ENCODE assay signal across 16 cellular contexts in the genomic region with DNA sequence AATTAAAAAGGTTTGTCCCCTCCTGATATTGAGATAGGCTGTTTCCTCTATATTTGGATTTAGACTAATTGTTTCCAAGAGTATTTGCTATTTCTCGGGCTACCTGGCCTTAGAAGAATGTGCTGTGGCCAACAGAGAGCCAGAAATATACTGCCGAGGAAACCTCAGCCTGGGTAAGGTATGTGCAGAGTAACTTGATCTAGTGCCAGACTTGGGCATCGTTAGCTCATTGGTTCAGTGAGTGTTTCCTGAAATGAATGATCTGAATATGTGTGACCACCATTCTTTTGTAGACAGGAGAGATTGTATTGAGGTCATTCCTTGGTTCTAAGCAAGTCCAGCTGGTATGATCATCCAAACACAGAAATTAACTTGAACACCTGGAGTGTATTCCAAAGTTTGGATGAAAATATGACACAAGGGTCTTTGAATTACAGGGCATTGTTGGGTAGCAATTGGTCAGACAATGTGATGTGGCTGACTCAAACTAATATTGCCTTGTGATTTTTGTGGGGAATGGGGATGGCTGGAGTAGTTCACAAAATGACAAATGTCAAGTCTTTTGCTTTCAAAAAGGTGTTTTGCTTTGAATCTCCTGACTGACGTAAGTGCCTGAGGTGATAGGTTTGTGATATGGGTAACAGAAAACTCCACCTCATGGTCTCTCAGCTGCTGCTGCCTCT.
DNase-seq lines count a peak whose midpoint lies in the region; ATAC-seq, FAIRE-seq and TF ChIP-seq lines count a peak whose summit lies in the region.
"Had no signal": no experiment of that assay in that cellular context is flagged by ENCODE, and none has a peak within 500 bp of the region (broad histone marks: within the 10 kb centered on the region; RNA-seq: fewer than 3 reads in every experiment).

No MANE protein-coding gene starts in this region.

- SMC1A ChIA-PET in GM12878 (lab: Charles Lee; ENCODE audit: uncharacterized antibody, unreplicated experiment), result interaction anchor here (1.1 kb wide), 1 partner anchor 14 kb away, joined by 3 read pairs; no protein-coding TSS in a partner anchor

- no peak for TF ChIP-seq EP300 in GM12878 (IDR thresholded peaks at IDR 0.05; ENCODE audit: borderline replicate concordance in 1 of 2, control insufficient read depth in 1 of 2, low read depth in 2 of 2, low read length in 2 of 2)

- TF ChIP-seq CTCF in natural killer cell (IDR thresholded peaks at IDR 0.05), result no peak
- TF ChIP-seq CTCF in GM12878 (IDR thresholded peaks at IDR 0.05 in 2 of 3, conservative IDR thresholded peaks at IDR 0.05 in 1 of 3; ENCODE audit: control insufficient read depth in 2 of 3, extremely low read depth in 1 of 3, insufficient read depth in 1 of 3, low read depth in 3 of 3, low read length in 3 of 3), result no peak
- TF ChIP-seq CTCF in WTC11 (IDR thresholded peaks at IDR 0.05), result no peak
- TF ChIP-seq CTCF in coronary artery (IDR thresholded peaks at IDR 0.05), result no peak

- no peak overlapping the region for H2AFZ ChIP-seq in GM12878 (ENCODE audit: control insufficient read depth, low read depth, low read length)

- no peak for TF ChIP-seq POLR2A in GM12878 (IDR thresholded peaks at IDR 0.05; ENCODE audit: low read depth, low read length)

- H3K27ac Mint-ChIP-seq in natural killer cell treated with Interleukin-12 subunit alpha and Interleukin-12 subunit beta and Interleukin-15 and Interleukin-18, amount 100 ng/mL, for 72 hours, result no peak overlapping the region
- H3K27ac Mint-ChIP-seq in natural killer cell (no peak overlapping the region), WTC11 (no peak overlapping the region)
- H3K27ac Mint-ChIP-seq: CD4-positive, CD25-positive, alpha-beta regulatory T cell had no signal

- H3K36me3 Mint-ChIP-seq in natural killer cell treated with Interleukin-12 subunit alpha and Interleukin-12 subunit beta and Interleukin-15 and Interleukin-18, amount 100 ng/mL, for 72 hours, result no peaks in the 10 kb centered on the region
- no peaks in the 10 kb centered on the region for H3K36me3 Mint-ChIP-seq in natural killer cell
- H3K36me3 Mint-ChIP-seq in WTC11, result no peaks in the 10 kb centered on the region
- H3K36me3 Mint-ChIP-seq: CD4-positive, CD25-positive, alpha-beta regulatory T cell had no signal

- H3K27me3 Mint-ChIP-seq in natural killer cell treated with Interleukin-12 subunit alpha and Interleukin-12 subunit beta and Interleukin-15 and Interleukin-18, amount 100 ng/mL, for 72 hours, result no peaks in the 10 kb centered on the region
- H3K27me3 Mint-ChIP-seq in natural killer cell (ENCODE audit: low read depth in 2 of 2) (no peaks in the 10 kb centered on the region), WTC11 (ENCODE audit: low read depth) (peaks cover 11% of the 10 kb centered on the region; the same call in 1 of the 2 replicates)

- RAD21 ChIA-PET in GM12878 (lab: Charles Lee; ENCODE audit: unreplicated experiment), result no interaction called here

- H3K4me1 Mint-ChIP-seq in natural killer cell treated with Interleukin-12 subunit alpha and Interleukin-12 subunit beta and Interleukin-15 and Interleukin-18, amount 100 ng/mL, for 72 hours (ENCODE audit: low read depth in 2 of 2), result peaks cover 10 to 12% of the 10 kb centered on the region in 2 donors
- no peaks in the 10 kb centered on the region for H3K4me1 Mint-ChIP-seq in natural killer cell
- no peaks in the 10 kb centered on the region for H3K4me1 Mint-ChIP-seq in WTC11
- H3K4me1 Mint-ChIP-seq: CD4-positive, CD25-positive, alpha-beta regulatory T cell had no signal

- no peak overlapping the region for H3K9ac ChIP-seq in GM12878 (ENCODE audit: control insufficient read depth, insufficient read depth, low read length)
- H3K9ac ChIP-seq: BLaER1 had no signal

- H3K9me3 Mint-ChIP-seq in natural killer cell treated with Interleukin-12 subunit alpha and Interleukin-12 subunit beta and Interleukin-15 and Interleukin-18, amount 100 ng/mL, for 72 hours, result no peaks in the 10 kb centered on the region
- H3K9me3 Mint-ChIP-seq in natural killer cell (no peaks in the 10 kb centered on the region), WTC11 (0 out of 2 replicates have a peak, but pooled peaks cover 3% of the 10 kb centered on the region)

- H3K4me2 ChIP-seq in GM12878 (ENCODE audit: control insufficient read depth, insufficient read depth), result no peak overlapping the region
- H3K4me2 ChIP-seq: BLaER1 had no signal

- H3K4me3 ChIP-seq in GM12878, result no peak overlapping the region
- H3K4me3 ChIP-seq in coronary artery, result no peak overlapping the region
- H3K4me3 ChIP-seq: BLaER1 had no signal

- H3K27ac ChIP-seq in GM12878 (ENCODE audit: control insufficient read depth, insufficient read depth) (no peak overlapping the region), coronary artery (no peak overlapping the region)
- H3K27ac ChIP-seq: BLaER1, HL-60 had no signal

- CTCF ChIA-PET in GM12878 (lab: Yijun Ruan, JAX), result interaction anchor here (1.4 kb wide), 1 partner anchor 31 kb away, joined by 3 read pairs; no protein-coding TSS in a partner anchor
- CTCF ChIA-PET in WTC11 (lab: Charles Lee), result no interaction called here

- in situ Hi-C loops in GM12878 (cut with MboI), result no loop called here

- DNase-seq in natural killer cell treated with Interleukin-12 subunit alpha and Interleukin-12 subunit beta and Interleukin-15 and Interleukin-18, amount 100 ng/mL, for 72 hours (ENCODE audit: low spot score), result no peak
- no peak for DNase-seq in natural killer cell
- DNase-seq in GM12878 (ENCODE audit: low read depth, low spot score), result no peak
- no peak for DNase-seq in WTC11 (ENCODE audit: low spot score)
- no peak for DNase-seq in coronary artery (ENCODE audit: low spot score)
- DNase-seq in HK-2 (ENCODE audit: unreplicated experiment), result no peak
- DNase-seq: 8988T; AML-193; CD4-positive, CD25-positive, alpha-beta regulatory T cell; DMS53; GF-D8 had no signal

- WGBS in GM12878 (ENCODE audit: insufficient coverage, insufficient replicate concordance, low lambda C conversion rate, missing lambda C conversion rate), result 14% methylated on average over 4 of the region's 4 CpGs

- ATAC-seq in natural killer cell treated with Interleukin-12 subunit alpha and Interleukin-12 subunit beta and Interleukin-15 and Interleukin-18, amount 100 ng/mL, for 72 hours, result peak; percentile 58 to 70
- no peak for ATAC-seq in natural killer cell
- peak; percentile 39 for ATAC-seq in HG02588 (IDR thresholded peaks at IDR 0.05; ENCODE audit: unreplicated experiment)
- peak; percentile 63 for ATAC-seq in GM12878
- ATAC-seq in WTC11, result no peak
- ATAC-seq: HCT116 had no signal

- POLR2A ChIA-PET in GM12878 (lab: Charles Lee) (no interaction called here), WTC11 (lab: Charles Lee) (no interaction called here)

- H3K27me3 ChIP-seq in GM12878 (replicated peaks in 1 of 2; ENCODE audit: control insufficient read depth in 2 of 2, insufficient read depth in 2 of 2, low read length in 1 of 2), result no peaks in the 10 kb centered on the region
- H3K27me3 ChIP-seq: BLaER1 had no signal

- no peaks in the 10 kb centered on the region for H3K9me3 ChIP-seq in GM12878 (replicated peaks; ENCODE audit: control insufficient read depth, insufficient read depth, low read length)
- H3K9me3 ChIP-seq: BLaER1 had no signal

- no peak for FAIRE-seq in GM12878 (lab: Jason Lieb, UNC)
- FAIRE-seq: GM19239 had no signal

- no peaks in the 10 kb centered on the region for H3K79me2 ChIP-seq in GM12878 (ENCODE audit: control insufficient read depth, insufficient read depth, low read length)

- intact Hi-C loops in natural killer cell (cut with micrococcal nuclease), result no loop called here
- intact Hi-C loops in GM12878 (cut with micrococcal nuclease; ENCODE audit: unreplicated experiment), result no loop called here

- no peak for TF ChIP-seq RAD21 in GM12878 (IDR thresholded peaks at IDR 0.05; ENCODE audit: insufficient read depth, low read depth, low read length)

- no peaks in the 10 kb centered on the region for H4K20me1 ChIP-seq in GM12878 (ENCODE audit: control insufficient read depth, insufficient read depth)
- H4K20me1 ChIP-seq: BLaER1 had no signal

- no TSS peak for BruUV-seq in GM12878 (replicated peaks; lab: Mats Ljungman, UMichigan)

- H3K4me1 ChIP-seq in GM12878 (ENCODE audit: control insufficient read depth, insufficient read depth, low read length), result no peaks in the 10 kb centered on the region
- H3K4me1 ChIP-seq: BLaER1 had no signal

- no peaks in the 10 kb centered on the region for H3K36me3 ChIP-seq in GM12878 (ENCODE audit: control insufficient read depth in 2 of 2, insufficient read depth in 2 of 2, low read length in 1 of 2)
- H3K36me3 ChIP-seq: BLaER1 had no signal

- no peak overlapping the region for H3K4me3 Mint-ChIP-seq in natural killer cell treated with Interleukin-12 subunit alpha and Interleukin-12 subunit beta and Interleukin-15 and Interleukin-18, amount 100 ng/mL, for 72 hours
- no peak overlapping the region for H3K4me3 Mint-ChIP-seq in natural killer cell
- no peak overlapping the region for H3K4me3 Mint-ChIP-seq in WTC11
- H3K4me3 Mint-ChIP-seq: CD4-positive, CD25-positive, alpha-beta regulatory T cell had no signal

TF ChIP-seq in GM12878, 131 proteins besides CTCF, POLR2A, EP300 and RAD21 (continues in another document):
- TF ChIP-seq RFX5 (IDR thresholded peaks at IDR 0.05; ENCODE audit: low read depth, low read length) (no peak), IKZF1 (conservative IDR thresholded peaks at IDR 0.05) (0 out of 2 replicates have a peak, but pooled peaks have one; percentile 14), EGR1 (IDR thresholded peaks at IDR 0.05; ENCODE audit: borderline replicate concordance in 1 of 2, low read depth in 2 of 2, low read length in 2 of 2) (no peak), BACH1 (IDR thresholded peaks at IDR 0.05; ENCODE audit: borderline replicate concordance) (no peak), ZNF207 (IDR thresholded peaks at IDR 0.05; ENCODE audit: borderline replicate concordance) (no peak), KDM1A (IDR thresholded peaks at IDR 0.05; ENCODE audit: borderline replicate concordance) (no peak), JUNB (IDR thresholded peaks at IDR 0.05) (peak; percentile 26; the same call in 1 of the 2 replicates), TCF7 (IDR thresholded peaks at IDR 0.05; ENCODE audit: borderline replicate concordance) (no peak)

TF ChIP-seq in WTC11, 78 proteins besides CTCF, POLR2A, EP300 and RAD21 (continues in another document):
- TF ChIP-seq, protein P1, sequence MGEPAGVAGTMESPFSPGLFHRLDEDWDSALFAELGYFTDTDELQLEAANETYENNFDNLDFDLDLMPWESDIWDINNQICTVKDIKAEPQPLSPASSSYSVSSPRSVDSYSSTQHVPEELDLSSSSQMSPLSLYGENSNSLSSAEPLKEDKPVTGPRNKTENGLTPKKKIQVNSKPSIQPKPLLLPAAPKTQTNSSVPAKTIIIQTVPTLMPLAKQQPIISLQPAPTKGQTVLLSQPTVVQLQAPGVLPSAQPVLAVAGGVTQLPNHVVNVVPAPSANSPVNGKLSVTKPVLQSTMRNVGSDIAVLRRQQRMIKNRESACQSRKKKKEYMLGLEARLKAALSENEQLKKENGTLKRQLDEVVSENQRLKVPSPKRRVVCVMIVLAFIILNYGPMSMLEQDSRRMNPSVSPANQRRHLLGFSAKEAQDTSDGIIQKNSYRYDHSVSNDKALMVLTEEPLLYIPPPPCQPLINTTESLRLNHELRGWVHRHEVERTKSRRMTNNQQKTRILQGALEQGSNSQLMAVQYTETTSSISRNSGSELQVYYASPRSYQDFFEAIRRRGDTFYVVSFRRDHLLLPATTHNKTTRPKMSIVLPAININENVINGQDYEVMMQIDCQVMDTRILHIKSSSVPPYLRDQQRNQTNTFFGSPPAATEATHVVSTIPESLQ (CRISPR knock-in tag; IDR thresholded peaks at IDR 0.05), result no peak
- TF ChIP-seq ZNF121 (CRISPR knock-in tag; IDR thresholded peaks at IDR 0.05), result no peak

Comparison
In these comparisons a context has a peak if more than half of its experiments do, and no peak if none do; other contexts are left out.
1. ATAC-seq: peak in natural killer cell treated with Interleukin-12 subunit alpha and Interleukin-12 subunit beta and Interleukin-15 and Interleukin-18, amount 100 ng/mL, for 72 hours (2 of 2), HG02588 (single experiment) and GM12878 (single experiment); none in natural killer cell (0 of 3) and WTC11 (single experiment).